Comparison of ENCODE assay signal across 22 cellular contexts in the genomic region with DNA sequence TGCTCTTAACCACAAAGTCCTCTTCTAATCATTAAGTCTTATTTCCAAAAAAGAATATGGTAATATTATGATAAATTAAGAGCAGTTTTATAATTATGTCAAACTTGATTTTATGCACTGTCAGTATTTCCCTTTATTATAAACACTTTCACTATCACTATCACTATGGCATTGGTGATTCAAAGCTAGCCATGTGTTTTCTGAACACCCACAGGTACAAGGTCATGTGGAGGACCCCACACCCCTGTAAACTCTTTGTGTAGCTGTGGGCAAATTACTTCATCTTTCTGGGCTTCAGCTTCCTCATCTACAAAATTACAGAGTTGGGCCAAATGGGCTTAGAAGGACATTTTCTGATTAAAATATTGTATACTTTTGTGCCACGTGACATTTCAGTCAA. TPM values are rescaled to one million over a fixed set of nuclear protein-coding genes. Genes with fewer than 3 reads are reported as not detected.
DNase-seq lines count a peak whose midpoint lies in the region; ATAC-seq and TF ChIP-seq lines count a peak whose summit lies in the region.
"Had no signal": no experiment of that assay in that cellular context is flagged by ENCODE, and none has a peak within 500 bp of the region (broad histone marks: within the 10 kb centered on the region; RNA-seq: fewer than 3 reads in every experiment).

No MANE protein-coding gene starts in this region.

- no peak overlapping the region for H3K4me3 ChIP-seq in brain microvascular endothelial cell (ENCODE audit: low read depth, low read length)
- H3K4me3 ChIP-seq: BLaER1 had no signal

- H3K36me3 ChIP-seq in brain microvascular endothelial cell (replicated peaks), result peaks cover 36% of the 10 kb centered on the region

- intact Hi-C loops in activated naive CD4-positive, alpha-beta T cell treated with anti-CD3 and anti-CD28 coated beads for 36 hours (cut with micrococcal nuclease), result no loop called here
- intact Hi-C loops in CD4-positive, alpha-beta T cell (cut with DNase I, micrococcal nuclease), result no loop called here

- no peak for TF ChIP-seq CTCF in CD4-positive, alpha-beta T cell (IDR thresholded peaks at IDR 0.05)
- TF ChIP-seq CTCF in brain microvascular endothelial cell (IDR thresholded peaks at IDR 0.05; ENCODE audit: low read depth, low read length, missing control alignments), result no peak

- H3K27me3 ChIP-seq in CD4-positive, alpha-beta T cell (ENCODE audit: control insufficient read depth, insufficient read depth, low read length), result no peaks in the 10 kb centered on the region
- H3K27me3 ChIP-seq in brain microvascular endothelial cell (replicated peaks), result no peaks in the 10 kb centered on the region
- H3K27me3 ChIP-seq: BLaER1 had no signal

- H3K36me3 Mint-ChIP-seq in activated naive CD4-positive, alpha-beta T cell treated with anti-CD3 and anti-CD28 coated beads for 36 hours (ENCODE audit: low read depth), result peaks cover 11% of the 10 kb centered on the region
- peaks cover 95% of the 10 kb centered on the region for H3K36me3 Mint-ChIP-seq in CD4-positive, alpha-beta T cell (ENCODE audit: low read depth)
- peaks cover 49% of the 10 kb centered on the region for H3K36me3 Mint-ChIP-seq in activated CD8-positive, alpha-beta T cell treated with anti-CD3 and anti-CD28 coated beads, Interleukin-2, amount 10 ng/mL, durations not matched to agents 7 days and 5 days (ENCODE audit: low read depth)
- peaks cover 95% of the 10 kb centered on the region for H3K36me3 Mint-ChIP-seq in stimulated activated effector memory CD8-positive, alpha-beta T cell treated with anti-CD3 and anti-CD28 coated beads, Interleukin-12 subunit alpha, Interleukin-12 subunit beta, amount 100 ng/mL, for 72 hours

- DNase-seq in activated naive CD4-positive, alpha-beta T cell treated with Interleukin-2 at 50 U/mL for 16 hours, result peak; percentile 7
- DNase-seq in activated naive CD4-positive, alpha-beta T cell treated with anti-CD3 and anti-CD28 coated beads for 36 hours, result no peak
- no peak for DNase-seq in CD4-positive, alpha-beta T cell
- no peak for DNase-seq in activated CD8-positive, alpha-beta T cell treated with anti-CD3 and anti-CD28 coated beads, Interleukin-2, amount 10 ng/mL, durations not matched to agents 7 days and 5 days
- DNase-seq in stimulated activated effector memory CD8-positive, alpha-beta T cell treated with anti-CD3 and anti-CD28 coated beads, Interleukin-12 subunit alpha, Interleukin-12 subunit beta, amount 100 ng/mL, for 72 hours (ENCODE audit: low spot score in 2 of 2), result no peak
- no peak for DNase-seq in brain microvascular endothelial cell
- DNase-seq: Calu3; CD8-positive, alpha-beta memory T cell; GOT3; HCEC 1CT; KBM-7; MM.1S; NCI-H1048; NCI-H1417 treated with DMSO at 0.1 percent for 48 hours; NCI-H187; NCI-H446 treated with DMSO at 0.1 percent for 48 hours; NCI-H526 treated with DMSO at 0.1 percent for 48 hours; SHP77 had no signal

- in situ Hi-C loops in brain microvascular endothelial cell (cut with HindIII; ENCODE audit: low pct_ligation_motif_present, low sequenced_read_pairs), result no loop called here

- ATAC-seq in CD4-positive, alpha-beta T cell (ENCODE audit: poor library complexity), result no peak
- ATAC-seq in activated CD8-positive, alpha-beta T cell treated with anti-CD3 and anti-CD28 coated beads, Interleukin-2, amount 10 ng/mL, durations not matched to agents 7 days and 5 days, result peak; percentile 51
- ATAC-seq in stimulated activated effector memory CD8-positive, alpha-beta T cell treated with anti-CD3 and anti-CD28 coated beads, Interleukin-12 subunit alpha, Interleukin-12 subunit beta, amount 100 ng/mL, for 72 hours, result peak; percentile 79
- no peak for ATAC-seq in GM18870 (IDR thresholded peaks at IDR 0.05; ENCODE audit: unreplicated experiment)

- no peak overlapping the region for H3K4me3 Mint-ChIP-seq in activated naive CD4-positive, alpha-beta T cell treated with anti-CD3 and anti-CD28 coated beads for 36 hours
- H3K4me3 Mint-ChIP-seq in CD4-positive, alpha-beta T cell, result no peak overlapping the region
- no peak overlapping the region for H3K4me3 Mint-ChIP-seq in activated CD8-positive, alpha-beta T cell treated with anti-CD3 and anti-CD28 coated beads, Interleukin-2, amount 10 ng/mL, durations not matched to agents 7 days and 5 days
- H3K4me3 Mint-ChIP-seq in stimulated activated effector memory CD8-positive, alpha-beta T cell treated with anti-CD3 and anti-CD28 coated beads, Interleukin-12 subunit alpha, Interleukin-12 subunit beta, amount 100 ng/mL, for 72 hours, result no peak overlapping the region
- H3K4me3 Mint-ChIP-seq: CD8-positive, alpha-beta memory T cell had no signal

- no peak overlapping the region for H3K27ac Mint-ChIP-seq in activated naive CD4-positive, alpha-beta T cell treated with anti-CD3 and anti-CD28 coated beads for 36 hours
- H3K27ac Mint-ChIP-seq in CD4-positive, alpha-beta T cell, result peak overlapping the region; percentile 42
- no peak overlapping the region for H3K27ac Mint-ChIP-seq in activated CD8-positive, alpha-beta T cell treated with anti-CD3 and anti-CD28 coated beads, Interleukin-2, amount 10 ng/mL, durations not matched to agents 7 days and 5 days
- peak overlapping the region; percentile 17 for H3K27ac Mint-ChIP-seq in stimulated activated effector memory CD8-positive, alpha-beta T cell treated with anti-CD3 and anti-CD28 coated beads, Interleukin-12 subunit alpha, Interleukin-12 subunit beta, amount 100 ng/mL, for 72 hours

- CTCF ChIA-PET in activated naive CD4-positive, alpha-beta T cell treated with anti-CD3 and anti-CD28 coated beads for 36 hours (lab: Charles Lee), result interaction anchor here (1.9 kb wide), 1 partner anchor 29 kb away, joined by 5 read pairs; no protein-coding TSS in a partner anchor
- CTCF ChIA-PET in CD4-positive, alpha-beta T cell (lab: Charles Lee), result no interaction called here
- CTCF ChIA-PET in activated CD8-positive, alpha-beta T cell treated with anti-CD3 and anti-CD28 coated beads, Interleukin-2, amount 10 ng/mL, durations not matched to agents 7 days and 5 days (lab: Charles Lee), result interaction anchor here (2.1 kb wide), 1 partner anchor 29 kb away, joined by 9 read pairs; no protein-coding TSS in a partner anchor

- no peaks in the 10 kb centered on the region for H3K27me3 Mint-ChIP-seq in activated naive CD4-positive, alpha-beta T cell treated with anti-CD3 and anti-CD28 coated beads for 36 hours (ENCODE audit: low read depth)
- no peaks in the 10 kb centered on the region for H3K27me3 Mint-ChIP-seq in CD4-positive, alpha-beta T cell
- no peaks in the 10 kb centered on the region for H3K27me3 Mint-ChIP-seq in activated CD8-positive, alpha-beta T cell treated with anti-CD3 and anti-CD28 coated beads, Interleukin-2, amount 10 ng/mL, durations not matched to agents 7 days and 5 days (ENCODE audit: low read depth)
- H3K27me3 Mint-ChIP-seq: CD8-positive, alpha-beta memory T cell had no signal

- H3K9me3 Mint-ChIP-seq in activated naive CD4-positive, alpha-beta T cell treated with anti-CD3 and anti-CD28 coated beads for 36 hours, result no peaks in the 10 kb centered on the region
- H3K9me3 Mint-ChIP-seq in CD4-positive, alpha-beta T cell, result no peaks in the 10 kb centered on the region
- H3K9me3 Mint-ChIP-seq in activated CD8-positive, alpha-beta T cell treated with anti-CD3 and anti-CD28 coated beads, Interleukin-2, amount 10 ng/mL, durations not matched to agents 7 days and 5 days (ENCODE audit: insufficient read depth), result no peaks in the 10 kb centered on the region
- H3K9me3 Mint-ChIP-seq in stimulated activated effector memory CD8-positive, alpha-beta T cell treated with anti-CD3 and anti-CD28 coated beads, Interleukin-12 subunit alpha, Interleukin-12 subunit beta, amount 100 ng/mL, for 72 hours, result no peaks in the 10 kb centered on the region
- H3K9me3 Mint-ChIP-seq: CD8-positive, alpha-beta memory T cell had no signal

- H3K27ac ChIP-seq in CD4-positive, alpha-beta T cell (ENCODE audit: low read depth, low read length), result no peak overlapping the region
- H3K27ac ChIP-seq in brain microvascular endothelial cell, result no peak overlapping the region
- H3K27ac ChIP-seq: BLaER1, HL-60 had no signal

- H3K4me1 Mint-ChIP-seq in activated naive CD4-positive, alpha-beta T cell treated with anti-CD3 and anti-CD28 coated beads for 36 hours (ENCODE audit: low read depth), result peaks cover 15% of the 10 kb centered on the region
- H3K4me1 Mint-ChIP-seq in CD4-positive, alpha-beta T cell (ENCODE audit: low read depth), result no peaks in the 10 kb centered on the region
- peaks cover 15% of the 10 kb centered on the region for H3K4me1 Mint-ChIP-seq in activated CD8-positive, alpha-beta T cell treated with anti-CD3 and anti-CD28 coated beads, Interleukin-2, amount 10 ng/mL, durations not matched to agents 7 days and 5 days (ENCODE audit: low read depth)
- H3K4me1 Mint-ChIP-seq in stimulated activated effector memory CD8-positive, alpha-beta T cell treated with anti-CD3 and anti-CD28 coated beads, Interleukin-12 subunit alpha, Interleukin-12 subunit beta, amount 100 ng/mL, for 72 hours, result peaks cover 6% of the 10 kb centered on the region
- H3K4me1 Mint-ChIP-seq: CD8-positive, alpha-beta memory T cell had no signal

- H3K9me3 ChIP-seq in CD4-positive, alpha-beta T cell (ENCODE audit: control insufficient read depth, low read length), result no peaks in the 10 kb centered on the region
- H3K9me3 ChIP-seq: BLaER1 had no signal

- POLR2A ChIA-PET in CD4-positive, alpha-beta T cell (lab: Charles Lee), result no interaction called here
- POLR2A ChIA-PET in activated CD8-positive, alpha-beta T cell treated with anti-CD3 and anti-CD28 coated beads, Interleukin-2, amount 10 ng/mL, durations not matched to agents 7 days and 5 days (lab: Charles Lee), result no interaction called here

RNA-seq across cellular contexts. Expression of a gene that starts 41.6 kb away (rescaled TPM):
- under 1 TPM; 0.43 to 0.44 TPM for total RNA-seq in activated naive CD4-positive, alpha-beta T cell treated with anti-CD3 and anti-CD28 coated beads for 36 hours
- total RNA-seq in CD4-positive, alpha-beta T cell, result 1 to 10 TPM in 1 of 2 experiments, under 1 TPM in 1; 0.66 to 1.6 TPM
- 1 to 10 TPM in 1 of 2 experiments, under 1 TPM in 1; 0.66 to 1.4 TPM for total RNA-seq in activated CD8-positive, alpha-beta T cell treated with anti-CD3 and anti-CD28 coated beads, Interleukin-2, amount 10 ng/mL, durations not matched to agents 7 days and 5 days
- total RNA-seq: Daoy had no signal

Comparison
In these comparisons a context has a peak if more than half of its experiments do, and no peak if none do; other contexts are left out.
1. H3K27ac Mint-ChIP-seq: peak in CD4-positive, alpha-beta T cell (single experiment) and stimulated activated effector memory CD8-positive, alpha-beta T cell treated with anti-CD3 and anti-CD28 coated beads, Interleukin-12 subunit alpha, Interleukin-12 subunit beta, amount 100 ng/mL, for 72 hours (single experiment); none in activated naive CD4-positive, alpha-beta T cell treated with anti-CD3 and anti-CD28 coated beads for 36 hours (single experiment) and activated CD8-positive, alpha-beta T cell treated with anti-CD3 and anti-CD28 coated beads, Interleukin-2, amount 10 ng/mL, durations not matched to agents 7 days and 5 days (single experiment).
2. ATAC-seq: peak in activated CD8-positive, alpha-beta T cell treated with anti-CD3 and anti-CD28 coated beads, Interleukin-2, amount 10 ng/mL, durations not matched to agents 7 days and 5 days (single experiment) and stimulated activated effector memory CD8-positive, alpha-beta T cell treated with anti-CD3 and anti-CD28 coated beads, Interleukin-12 subunit alpha, Interleukin-12 subunit beta, amount 100 ng/mL, for 72 hours (single experiment); none in CD4-positive, alpha-beta T cell (single experiment) and GM18870 (single experiment).